In the genomic region with DNA sequence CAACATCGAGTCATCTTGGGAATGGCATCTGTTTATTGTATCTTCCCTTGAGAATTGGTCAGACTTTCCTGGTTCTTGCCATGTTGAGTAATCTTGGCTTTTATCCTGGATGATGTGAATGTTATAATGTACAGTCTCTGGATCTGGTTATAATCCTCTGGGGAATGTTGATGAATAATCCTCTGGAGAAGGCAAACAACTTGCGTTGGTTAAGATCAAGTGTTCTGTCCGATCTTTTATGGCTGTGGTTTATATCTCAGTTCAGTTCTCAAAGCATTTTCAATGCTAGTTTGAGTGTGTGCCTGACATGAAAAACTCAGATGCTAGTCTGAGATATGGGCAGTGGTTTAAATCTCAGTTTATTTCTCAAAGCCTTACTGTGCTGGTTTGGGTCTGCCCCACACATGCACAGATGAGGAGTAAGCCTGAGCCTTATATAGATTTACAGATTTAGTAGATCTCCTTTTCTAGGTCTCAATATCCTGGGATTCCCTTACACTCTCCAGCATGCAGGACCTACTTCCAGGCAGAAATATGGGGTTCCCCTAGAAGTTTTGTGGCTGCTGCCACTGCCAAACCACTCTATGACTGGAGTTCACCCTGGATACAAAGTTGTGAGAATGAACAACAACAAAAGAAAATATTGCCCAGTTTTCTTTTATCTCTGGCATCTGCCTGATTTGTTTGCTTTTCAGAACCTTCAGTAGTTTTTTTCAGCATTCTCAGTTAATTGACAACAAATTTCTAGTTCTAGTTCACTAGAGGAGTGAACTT, we compare ENCODE assay signal across 9 cellular contexts.
DNase-seq lines count a peak whose midpoint lies in the region.
"Had no signal": no experiment of that assay in that cellular context is flagged by ENCODE, and none has a peak within 500 bp of the region (broad histone marks: within the 10 kb centered on the region; RNA-seq: fewer than 3 reads in every experiment).

No MANE protein-coding gene starts in this region.

- DNase-seq in HCEC 1CT (peak; percentile 99), SW480 (ENCODE audit: low spot score) (peak; percentile 27), hepatic stellate cell (ENCODE audit: low spot score) (peak; percentile 67), stromal cell of bone marrow (ENCODE audit: low read depth) (peak; percentile 100), DMS79 treated with DMSO at 0.1 percent for 48 hours (lab: John Stamatoyannopoulos, UW) (no peak), DMS53 (lab: John Stamatoyannopoulos, UW) (no peak), MV-4-11 (lab: John Stamatoyannopoulos, UW) (no peak), germinal center (ENCODE audit: low spot score) (no peak)
- DNase-seq: activated effector memory CD4-positive, alpha-beta T cell treated with anti-CD3 and anti-CD28 coated beads, Interleukin-2, amount 50 U/mL, for 16 hours had no signal

Comparison
In these comparisons a context has a peak if more than half of its experiments do, and no peak if none do; other contexts are left out.
1. DNase-seq: peak in HCEC 1CT (single experiment), SW480 (single experiment), hepatic stellate cell (single experiment) and stromal cell of bone marrow (single experiment); none in DMS79 treated with DMSO at 0.1 percent for 48 hours (single experiment), DMS53 (single experiment), MV-4-11 (single experiment) and germinal center (single experiment).